In genomic region chr2:165067958-165068612, GRCh38 we compare ENCODE assay signal across 8 cellular contexts.
A peak's percentile ranks its signal among the peaks of the same experiment; 100 is the strongest.
DNase-seq lines count a peak whose midpoint lies in the region; ATAC-seq, FAIRE-seq and TF ChIP-seq lines count a peak whose summit lies in the region.

No MANE protein-coding gene starts in this region.

- H3K9me3 ChIP-seq in HUES48 (ENCODE audit: control insufficient read depth, insufficient read depth, low read length) (no peaks in the 10 kb centered on the region), PC-3 (ENCODE audit: low read length) (no peaks in the 10 kb centered on the region), parathyroid adenoma (ENCODE audit: control insufficient read depth, low read length) (no peaks in the 10 kb centered on the region), kidney (ENCODE audit: control insufficient read depth in 1 of 2, low read length in 2 of 2) (no peaks in the 10 kb centered on the region)

- H4K20me1 ChIP-seq in PC-3 (ENCODE audit: low read length) = no peaks in the 10 kb centered on the region

- CTCF ChIA-PET in PC-3 (lab: Charles Lee) = interaction anchor here (0.6 kb wide), 2 partner anchors 9 to 71 kb away, joined by 3 to 4 read pairs; no protein-coding TSS in a partner anchor

- POLR2A ChIA-PET in PC-3 (lab: Charles Lee; ENCODE audit: unreplicated experiment) = no interaction called here

- no peaks in the 10 kb centered on the region for H3K36me3 Mint-ChIP-seq in stimulated activated memory B cell treated with anti-CD40 and anti-IgM and Interleukin-4, amounts not matched to agents 10 μg/mL and 1 μg/mL and 100 μg/mL, for 72 hours
- no peaks in the 10 kb centered on the region for H3K36me3 Mint-ChIP-seq in activated naive CD8-positive, alpha-beta T cell treated with anti-CD3 and anti-CD28 coated beads for 36 hours

- TF ChIP-seq CTCF in PC-3 (conservative IDR thresholded peaks at IDR 0.05; ENCODE audit: low read depth, low read length) (no peak), fibroblast of villous mesenchyme (IDR thresholded peaks at IDR 0.05; ENCODE audit: insufficient read depth, low read depth, low read length) (no peak), parathyroid adenoma (IDR thresholded peaks at IDR 0.05) (no peak), kidney (IDR thresholded peaks at IDR 0.05; ENCODE audit: borderline replicate concordance, extremely low read depth, insufficient read depth) (no peak)

- H3K4me3 ChIP-seq in HUES48 (ENCODE audit: low read depth, low read length) (peak overlapping the region; percentile 51), PC-3 (ENCODE audit: low read length) (peak overlapping the region; percentile 30; the same call in 1 of the 2 replicates), fibroblast of villous mesenchyme (ENCODE audit: low read depth, low read length) (no peak overlapping the region), parathyroid adenoma (ENCODE audit: low read depth, low read length) (peak overlapping the region; percentile 22), kidney (ENCODE audit: low read length in 2 of 2) (no peak overlapping the region)

- no peaks in the 10 kb centered on the region for H3K27me3 ChIP-seq in HUES48 (ENCODE audit: control insufficient read depth, insufficient read depth, low read length)
- 0 out of 2 replicates have a peak, but pooled peaks cover 5% of the 10 kb centered on the region for H3K27me3 ChIP-seq in PC-3 (ENCODE audit: low read length)
- H3K27me3 ChIP-seq in parathyroid adenoma (ENCODE audit: control insufficient read depth, insufficient read depth, low read length) = no peaks in the 10 kb centered on the region

- H2AFZ ChIP-seq in PC-3 (ENCODE audit: low read length) = peak overlapping the region; percentile 42; the same call in 1 of the 2 replicates
- H2AFZ ChIP-seq in parathyroid adenoma = peak overlapping the region; percentile 56

- peaks cover 34% of the 10 kb centered on the region for H3K4me1 ChIP-seq in HUES48 (ENCODE audit: control insufficient read depth, insufficient read depth, low read length)
- peaks cover 7% of the 10 kb centered on the region; the same call in 1 of the 2 replicates for H3K4me1 ChIP-seq in PC-3 (ENCODE audit: insufficient read depth, low read length)
- no peaks in the 10 kb centered on the region for H3K4me1 ChIP-seq in parathyroid adenoma
- no peaks in the 10 kb centered on the region for H3K4me1 ChIP-seq in kidney (ENCODE audit: control insufficient read depth in 1 of 2, insufficient read depth in 1 of 2, low read depth in 1 of 2, low read length in 2 of 2)

- H3K9me2 ChIP-seq in PC-3 (replicated peaks; ENCODE audit: low read length) = no peaks in the 10 kb centered on the region

- intact Hi-C loops in PC-3 (cut with micrococcal nuclease) (no loop called here), kidney (cut with DNase I) (no loop called here)

- no TSS peak for BruUV-seq in PC-3 (replicated peaks; lab: Mats Ljungman, UMichigan)

- no peak overlapping the region for H3K4me3 Mint-ChIP-seq in stimulated activated memory B cell treated with anti-CD40 and anti-IgM and Interleukin-4, amounts not matched to agents 10 μg/mL and 1 μg/mL and 100 μg/mL, for 72 hours
- H3K4me3 Mint-ChIP-seq in activated naive CD8-positive, alpha-beta T cell treated with anti-CD3 and anti-CD28 coated beads for 36 hours = no peak overlapping the region

- H3K27ac ChIP-seq in HUES48 (ENCODE audit: low read depth, low read length) = peak overlapping the region; percentile 67
- no peak overlapping the region for H3K27ac ChIP-seq in PC-3 (ENCODE audit: low read length)
- H3K27ac ChIP-seq in parathyroid adenoma = no peak overlapping the region
- H3K27ac ChIP-seq in kidney (ENCODE audit: low read depth in 2 of 2, low read length in 2 of 2) = no peak overlapping the region

- 0 out of 2 replicates have a peak overlapping the region, but pooled peaks have one; percentile 19 for H3K9ac ChIP-seq in HUES48 (ENCODE audit: low read depth, low read length)
- no peak overlapping the region for H3K9ac ChIP-seq in PC-3 (ENCODE audit: low read length)
- H3K9ac ChIP-seq in parathyroid adenoma = no peak overlapping the region
- H3K9ac ChIP-seq in kidney (ENCODE audit: low read length in 2 of 2) = no peak overlapping the region

- peak; percentile 90 for ATAC-seq in PC-3
- ATAC-seq in GM21367 (IDR thresholded peaks at IDR 0.05; ENCODE audit: unreplicated experiment) = no peak
- ATAC-seq in stimulated activated memory B cell treated with anti-CD40 and anti-IgM and Interleukin-4, amounts not matched to agents 10 μg/mL and 1 μg/mL and 100 μg/mL, for 72 hours = no peak

- FAIRE-seq in kidney (lab: Jason Lieb, UNC) = no peak

- no peaks in the 10 kb centered on the region for H3K79me2 ChIP-seq in PC-3 (ENCODE audit: low read length)
- H3K79me2 ChIP-seq in parathyroid adenoma = no peaks in the 10 kb centered on the region

- H3F3A ChIP-seq in PC-3 (ENCODE audit: low read length, unreplicated experiment) = no peaks in the 10 kb centered on the region

- H3K36me3 ChIP-seq in HUES48 (ENCODE audit: control insufficient read depth, insufficient read depth, low read length) (no peaks in the 10 kb centered on the region), PC-3 (ENCODE audit: low read depth, low read length) (no peaks in the 10 kb centered on the region), parathyroid adenoma (ENCODE audit: control insufficient read depth, insufficient read depth, low read length) (no peaks in the 10 kb centered on the region), kidney (ENCODE audit: control insufficient read depth in 1 of 2, insufficient read depth in 2 of 2, low read length in 2 of 2) (no peaks in the 10 kb centered on the region)

- H3K27ac Mint-ChIP-seq in stimulated activated memory B cell treated with anti-CD40 and anti-IgM and Interleukin-4, amounts not matched to agents 10 μg/mL and 1 μg/mL and 100 μg/mL, for 72 hours = no peak overlapping the region
- H3K27ac Mint-ChIP-seq in activated naive CD8-positive, alpha-beta T cell treated with anti-CD3 and anti-CD28 coated beads for 36 hours = no peak overlapping the region

- H3K4me2 ChIP-seq in PC-3 (ENCODE audit: low read length) (peak overlapping the region; percentile 66), parathyroid adenoma (ENCODE audit: low read length) (peak overlapping the region; percentile 66)

- no peaks in the 10 kb centered on the region for H3K9me3 Mint-ChIP-seq in stimulated activated memory B cell treated with anti-CD40 and anti-IgM and Interleukin-4, amounts not matched to agents 10 μg/mL and 1 μg/mL and 100 μg/mL, for 72 hours
- H3K9me3 Mint-ChIP-seq in activated naive CD8-positive, alpha-beta T cell treated with anti-CD3 and anti-CD28 coated beads for 36 hours = no peaks in the 10 kb centered on the region

- H3K4me1 Mint-ChIP-seq in stimulated activated memory B cell treated with anti-CD40 and anti-IgM and Interleukin-4, amounts not matched to agents 10 μg/mL and 1 μg/mL and 100 μg/mL, for 72 hours = no peaks in the 10 kb centered on the region
- H3K4me1 Mint-ChIP-seq in activated naive CD8-positive, alpha-beta T cell treated with anti-CD3 and anti-CD28 coated beads for 36 hours = peaks cover 2% of the 10 kb centered on the region

- DNase-seq in PC-3 = peak; percentile 17
- peak; percentile 47 for DNase-seq in fibroblast of villous mesenchyme (ENCODE audit: low read depth)
- no peak for DNase-seq in kidney
- no peak for DNase-seq in activated naive CD8-positive, alpha-beta T cell treated with anti-CD3 and anti-CD28 coated beads for 36 hours

- peaks cover 27% of the 10 kb centered on the region for H3K27me3 Mint-ChIP-seq in stimulated activated memory B cell treated with anti-CD40 and anti-IgM and Interleukin-4, amounts not matched to agents 10 μg/mL and 1 μg/mL and 100 μg/mL, for 72 hours
- peaks cover 5% of the 10 kb centered on the region for H3K27me3 Mint-ChIP-seq in activated naive CD8-positive, alpha-beta T cell treated with anti-CD3 and anti-CD28 coated beads for 36 hours

Comparison
In these comparisons a context has a peak if more than half of its experiments do, and no peak if none do; other contexts are left out.
1. H3K4me3 ChIP-seq: peak in HUES48 (single experiment), PC-3 (single experiment) and parathyroid adenoma (single experiment); none in fibroblast of villous mesenchyme (single experiment) and kidney (0 of 2).
2. DNase-seq: peak in PC-3 (single experiment) and fibroblast of villous mesenchyme (single experiment); none in kidney (single experiment) and activated naive CD8-positive, alpha-beta T cell treated with anti-CD3 and anti-CD28 coated beads for 36 hours (single experiment).